In genomic region chr9:126773004-126773607, GRCh38 we compare ENCODE assay signal across 9 cellular contexts. TPM values are rescaled to one million over a fixed set of nuclear protein-coding genes. Genes with fewer than 3 reads are reported as not detected.
DNase-seq lines count a peak whose midpoint lies in the region; ATAC-seq and TF ChIP-seq lines count a peak whose summit lies in the region.
"Had no signal": no experiment of that assay in that cellular context is flagged by ENCODE, and none has a peak within 500 bp of the region (broad histone marks: within the 10 kb centered on the region; RNA-seq: fewer than 3 reads in every experiment).

No MANE protein-coding gene starts in this region.

- no peak overlapping the region for H3K4me3 Mint-ChIP-seq in activated naive CD4-positive, alpha-beta T cell treated with anti-CD3 and anti-CD28 coated beads for 36 hours

- TF ChIP-seq POLR2A in transverse colon (IDR thresholded peaks at IDR 0.05), result no peak

- no peaks in the 10 kb centered on the region for H4K20me1 ChIP-seq in PC-3 (ENCODE audit: low read length)
- no peaks in the 10 kb centered on the region for H4K20me1 ChIP-seq in fibroblast of lung (ENCODE audit: control insufficient read depth, extremely low read depth, insufficient read depth, low read length)

- BruUV-seq in PC-3 (replicated peaks; lab: Mats Ljungman, UMichigan), result no TSS peak

- H3K27ac Mint-ChIP-seq in activated naive CD4-positive, alpha-beta T cell treated with anti-CD3 and anti-CD28 coated beads for 36 hours, result no peak overlapping the region
- H3K27ac Mint-ChIP-seq in activated naive CD4-positive, alpha-beta T cell treated with anti-CD3 and anti-CD28 coated beads, Interleukin-2, amount 50 U/mL, for 72 hours, result no peak overlapping the region

- H3K4me3 ChIP-seq in PC-3 (ENCODE audit: low read length) (no peak overlapping the region), fibroblast of lung (replicated peaks in 1 of 4; ENCODE audit: control extremely low read depth in 1 of 4, insufficient read depth in 1 of 4, low read depth in 3 of 4, low read length in 4 of 4) (no peak overlapping the region), transverse colon (no peak overlapping the region)
- H3K4me3 ChIP-seq: mucosa of descending colon had no signal

- H3K79me2 ChIP-seq in PC-3 (ENCODE audit: low read length) (no peaks in the 10 kb centered on the region), fibroblast of lung (ENCODE audit: control insufficient read depth, insufficient read depth, low read length) (no peaks in the 10 kb centered on the region)

- POLR2A ChIA-PET in PC-3 (lab: Charles Lee; ENCODE audit: unreplicated experiment), result no interaction called here

- H3K9me2 ChIP-seq in PC-3 (replicated peaks; ENCODE audit: low read length), result no peaks in the 10 kb centered on the region

- intact Hi-C loops in activated naive CD4-positive, alpha-beta T cell treated with anti-CD3 and anti-CD28 coated beads for 36 hours (cut with micrococcal nuclease), result no loop called here
- intact Hi-C loops in PC-3 (cut with micrococcal nuclease), result no loop called here
- intact Hi-C loops in transverse colon (cut with DNase I; ENCODE audit: low total_unique reads), result loop anchor here (10.0 kb wide), 1 partner anchor 158 kb away; the partner anchor contains the start of gene LMX1B

- ATAC-seq in activated naive CD4-positive, alpha-beta T cell treated with anti-CD3 and anti-CD28 coated beads, Interleukin-2, amount 50 U/mL, for 72 hours, result no peak
- peak; percentile 67 for ATAC-seq in PC-3
- no peak for ATAC-seq in GM18867 (IDR thresholded peaks at IDR 0.05; ENCODE audit: unreplicated experiment)
- ATAC-seq: mucosa of descending colon had no signal

- peak; percentile 26 for DNase-seq in activated naive CD4-positive, alpha-beta T cell treated with anti-CD3 and anti-CD28 coated beads for 36 hours
- DNase-seq in activated naive CD4-positive, alpha-beta T cell treated with anti-CD3 and anti-CD28 coated beads, Interleukin-2, amount 50 U/mL, for 72 hours (ENCODE audit: low spot score in 2 of 2), result no peak
- DNase-seq in PC-3 (peak; percentile 49), fibroblast of lung (ENCODE audit: low read depth in 2 of 2) (no peak), transverse colon (no peak), retina (no peak), NCI-H2081 (lab: John Stamatoyannopoulos, UW) (no peak)

- TF ChIP-seq EP300 in transverse colon (IDR thresholded peaks at IDR 0.05; ENCODE audit: low read depth), result no peak

- in situ Hi-C loops in transverse colon (cut with MboI; ENCODE audit: low pct_ligation_motif_present in 1 of 4, low pct_unique_long_range_greater_than_20kb in 1 of 4, low sequenced_read_pairs in 3 of 4), result loop anchor here in 3 of 4 donors (5.0 to 10.0 kb wide), 3 partner anchors 61 to 68 kb away; no protein-coding TSS in a partner anchor

- H3K4me1 ChIP-seq in PC-3 (ENCODE audit: insufficient read depth, low read length) (no peaks in the 10 kb centered on the region), fibroblast of lung (ENCODE audit: control insufficient read depth, extremely low read depth, insufficient read depth, low read length) (no peaks in the 10 kb centered on the region), transverse colon (no peaks in the 10 kb centered on the region)

- no peaks in the 10 kb centered on the region for H3K27me3 ChIP-seq in PC-3 (ENCODE audit: low read length)
- no peaks in the 10 kb centered on the region for H3K27me3 ChIP-seq in fibroblast of lung (ENCODE audit: control insufficient read depth, insufficient read depth, low read length)
- H3K27me3 ChIP-seq in transverse colon, result peaks cover 97% of the 10 kb centered on the region

- H3K27me3 Mint-ChIP-seq in activated naive CD4-positive, alpha-beta T cell treated with anti-CD3 and anti-CD28 coated beads for 36 hours (ENCODE audit: low read depth), result peaks cover 4% of the 10 kb centered on the region

- H2AFZ ChIP-seq in PC-3 (ENCODE audit: low read length), result peak overlapping the region; percentile 38; the same call in 1 of the 2 replicates
- no peak overlapping the region for H2AFZ ChIP-seq in fibroblast of lung (ENCODE audit: low read length)

- no peak overlapping the region for H3K9ac ChIP-seq in PC-3 (ENCODE audit: low read length)
- no peak overlapping the region for H3K9ac ChIP-seq in fibroblast of lung (ENCODE audit: insufficient read depth, low read length)

- 23 to 49% methylated on average over 2 to 14 of the region's 14 CpGs for WGBS in transverse colon (ENCODE audit: low coverage in 1 of 2), 2 donors

- TF ChIP-seq CTCF in PC-3 (conservative IDR thresholded peaks at IDR 0.05; ENCODE audit: low read depth, low read length) (peak; percentile 53; the same call in 1 of the 2 replicates), fibroblast of lung (conservative IDR thresholded peaks at IDR 0.05 in 1 of 2, IDR thresholded peaks at IDR 0.05 in 1 of 2; ENCODE audit: low read depth in 1 of 2, low read length in 2 of 2) (peak; percentile 50 to 54), transverse colon (IDR thresholded peaks at IDR 0.05) (peak; percentile 15 to 43 (median 37))

- H3K36me3 ChIP-seq in PC-3 (ENCODE audit: low read depth, low read length) (no peaks in the 10 kb centered on the region), fibroblast of lung (ENCODE audit: control insufficient read depth, insufficient read depth, low read length) (no peaks in the 10 kb centered on the region), transverse colon (no peaks in the 10 kb centered on the region)

- CTCF ChIA-PET in activated naive CD4-positive, alpha-beta T cell treated with anti-CD3 and anti-CD28 coated beads for 36 hours (lab: Charles Lee), result interaction anchor here (1.8 kb wide), 1 partner anchor 66 kb away, joined by 8 read pairs; no protein-coding TSS in a partner anchor
- CTCF ChIA-PET in PC-3 (lab: Charles Lee), result interaction anchor here (0.6 kb wide), 2 partner anchors 8 to 217 kb away, joined by 4 to 20 read pairs; no protein-coding TSS in a partner anchor

- no peaks in the 10 kb centered on the region for H3K4me1 Mint-ChIP-seq in activated naive CD4-positive, alpha-beta T cell treated with anti-CD3 and anti-CD28 coated beads for 36 hours (ENCODE audit: low read depth)

- H3K4me2 ChIP-seq in PC-3 (ENCODE audit: low read length) (peak overlapping the region; percentile 49; the same call in 1 of the 2 replicates), fibroblast of lung (ENCODE audit: extremely low read depth, insufficient read depth, low read length) (no peak overlapping the region)

- H3F3A ChIP-seq in PC-3 (ENCODE audit: low read length, unreplicated experiment), result no peaks in the 10 kb centered on the region

- H3K9me3 ChIP-seq in PC-3 (ENCODE audit: low read length) (no peaks in the 10 kb centered on the region), fibroblast of lung (ENCODE audit: control insufficient read depth, insufficient read depth, low read depth, low read length) (no peaks in the 10 kb centered on the region), transverse colon (no peaks in the 10 kb centered on the region)
- H3K9me3 ChIP-seq: mucosa of descending colon had no signal

- H3K27ac ChIP-seq in PC-3 (ENCODE audit: low read length) (no peak overlapping the region), fibroblast of lung (ENCODE audit: insufficient read depth, low read length) (no peak overlapping the region), transverse colon (no peak overlapping the region)

- H3K9me3 Mint-ChIP-seq in activated naive CD4-positive, alpha-beta T cell treated with anti-CD3 and anti-CD28 coated beads for 36 hours, result no peaks in the 10 kb centered on the region
- no peaks in the 10 kb centered on the region for H3K9me3 Mint-ChIP-seq in activated naive CD4-positive, alpha-beta T cell treated with anti-CD3 and anti-CD28 coated beads, Interleukin-2, amount 50 U/mL, for 72 hours

- no peaks in the 10 kb centered on the region for H3K36me3 Mint-ChIP-seq in activated naive CD4-positive, alpha-beta T cell treated with anti-CD3 and anti-CD28 coated beads for 36 hours (ENCODE audit: low read depth)
- H3K36me3 Mint-ChIP-seq in activated naive CD4-positive, alpha-beta T cell treated with anti-CD3 and anti-CD28 coated beads, Interleukin-2, amount 50 U/mL, for 72 hours, result no peaks in the 10 kb centered on the region

RNA-seq across cellular contexts. Expression of gene ZBTB43, which starts 31.7 kb away (rescaled TPM):
- total RNA-seq in activated naive CD4-positive, alpha-beta T cell treated with anti-CD3 and anti-CD28 coated beads for 36 hours, result 10 to 100 TPM; 20.9 to 25.9 TPM
- total RNA-seq in activated naive CD4-positive, alpha-beta T cell treated with anti-CD3 and anti-CD28 coated beads, Interleukin-2, amount 50 U/mL, for 72 hours, result 10 to 100 TPM; 19.5 to 51.4 TPM
- total RNA-seq in PC-3 (2014; rRNA removed) (5.9 and 36.1 TPM in 2 replicates), fibroblast of lung (11.0 and 12.6 TPM in 2 replicates), transverse colon (10 to 100 TPM in 3 of 4 donors, 1 to 10 TPM in 1; 5.0 to 19.5 (median 16.6) TPM)
- 6.8 and 7.1 TPM in 2 replicates for polyA plus RNA-seq in fibroblast of lung
- polyA plus RNA-seq in fibroblast of lung (2012), result 4.8 and 5.2 TPM in 2 replicates
- 5.5 and 14.0 TPM in 2 replicates for polyA minus RNA-seq in fibroblast of lung (ENCODE audit: low replicate concordance)

Comparison
In these comparisons a context has a peak if more than half of its experiments do, and no peak if none do; other contexts are left out.
1. DNase-seq: peak in activated naive CD4-positive, alpha-beta T cell treated with anti-CD3 and anti-CD28 coated beads for 36 hours (single experiment) and PC-3 (single experiment); none in activated naive CD4-positive, alpha-beta T cell treated with anti-CD3 and anti-CD28 coated beads, Interleukin-2, amount 50 U/mL, for 72 hours (0 of 2), fibroblast of lung (0 of 2), transverse colon (single experiment), retina (single experiment) and NCI-H2081 (0 of 2).
2. Peak in every context shown above with its lines, with median percentiles within 50 percentile points of each other: CTCF ChIP-seq.